In the genomic region with DNA sequence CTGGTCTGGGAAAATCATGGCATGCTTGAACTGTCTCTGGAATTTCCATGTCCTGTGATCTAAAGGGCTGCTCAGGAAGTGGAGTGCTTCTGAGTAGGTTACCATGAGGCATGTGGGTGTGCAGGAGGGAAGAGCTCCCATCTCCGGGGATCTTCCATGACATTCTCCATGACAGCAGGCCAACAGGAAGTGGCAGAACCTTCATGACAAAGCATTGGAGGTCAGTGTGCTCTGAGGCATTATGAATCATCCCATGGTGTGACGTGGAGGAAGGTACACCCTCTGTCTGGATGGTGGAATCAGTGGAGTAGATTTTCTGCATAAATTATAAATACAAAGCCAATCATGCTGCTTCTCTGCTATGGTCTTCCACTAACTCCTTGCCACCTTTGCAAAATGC, we compare ENCODE assay signal across 11 cellular contexts.
DNase-seq lines count a peak whose midpoint lies in the region; ATAC-seq and TF ChIP-seq lines count a peak whose summit lies in the region.
"Had no signal": no experiment of that assay in that cellular context is flagged by ENCODE, and none has a peak within 500 bp of the region (broad histone marks: within the 10 kb centered on the region; RNA-seq: fewer than 3 reads in every experiment).

No MANE protein-coding gene starts in this region.

- no peak for ATAC-seq in HG02610 (IDR thresholded peaks at IDR 0.05; ENCODE audit: unreplicated experiment)
- ATAC-seq in GM19035 (IDR thresholded peaks at IDR 0.05; ENCODE audit: unreplicated experiment): no peak
- ATAC-seq in HG02973 (IDR thresholded peaks at IDR 0.05; ENCODE audit: unreplicated experiment): no peak

- H3K4me3 ChIP-seq in choroid plexus epithelial cell (ENCODE audit: low read depth, low read length): no peak overlapping the region
- no peak overlapping the region for H3K4me3 ChIP-seq in mesodermal cell (ENCODE audit: extremely low read depth, insufficient read depth, low read length, poor library complexity, severe bottlenecking)
- H3K4me3 ChIP-seq: tibial artery had no signal

- no peaks in the 10 kb centered on the region for H3K9me3 ChIP-seq in mesodermal cell (ENCODE audit: control insufficient read depth, low read length)
- H3K9me3 ChIP-seq: tibial artery had no signal

- peak overlapping the region; percentile 24 for H3K27ac ChIP-seq in mesodermal cell (ENCODE audit: low read depth, low read length, severe bottlenecking)
- H3K27ac ChIP-seq: tibial artery had no signal

- peaks cover 10% of the 10 kb centered on the region for H3K4me1 ChIP-seq in mesodermal cell (ENCODE audit: control insufficient read depth, insufficient read depth, low read length, poor library complexity, severe bottlenecking)
- H3K4me1 ChIP-seq: tibial artery had no signal

- DNase-seq in DMS53 (lab: John Stamatoyannopoulos, UW): peak; percentile 88
- peak; percentile 91 for DNase-seq in NCI-H226
- DNase-seq in choroid plexus epithelial cell (ENCODE audit: low read depth): peak; percentile 85
- DNase-seq in NCI-H1092 (lab: John Stamatoyannopoulos, UW): no peak
- DNase-seq: activated CD8-positive, alpha-beta memory T cell treated with anti-CD3 and anti-CD28 coated beads, Interleukin-2, amount 50 U/mL, for 48 hours; DND-41; tibial artery had no signal

- no peak for TF ChIP-seq CTCF in choroid plexus epithelial cell (conservative IDR thresholded peaks at IDR 0.05; ENCODE audit: low read depth, low read length)

- WGBS in mesodermal cell (ENCODE audit: insufficient coverage in 2 of 2), 2 experiments: no CpG with 5 or more reads among the region's 2 CpGs

- no peaks in the 10 kb centered on the region for H3K36me3 ChIP-seq in mesodermal cell (ENCODE audit: control insufficient read depth, insufficient read depth, low read length)
- H3K36me3 ChIP-seq: tibial artery had no signal
